In genomic region chr7:38021892-38022291, GRCh38 we compare ENCODE assay signal across 6 cellular contexts.
"Had no signal": no experiment of that assay in that cellular context is flagged by ENCODE, and none has a peak within 500 bp of the region (broad histone marks: within the 10 kb centered on the region; RNA-seq: fewer than 3 reads in every experiment).

No MANE protein-coding gene starts in this region.

- H3K4me1 Mint-ChIP-seq: H9, IgD-negative memory B cell had no signal

- H3K27ac ChIP-seq: GM23248 had no signal

- H3K9me3 Mint-ChIP-seq: H9 had no signal

- H3K36me3 Mint-ChIP-seq: IgD-negative memory B cell had no signal

- H3K4me3 Mint-ChIP-seq: H9, IgD-negative memory B cell had no signal

- H3K9ac ChIP-seq: GM23248 had no signal

- H3K27ac Mint-ChIP-seq: H9, IgD-negative memory B cell had no signal

- H3K4me3 ChIP-seq: GM23248 had no signal

- DNase-seq: GM23248, GOT3, H9, HCEC 1CT, KBM-7 had no signal
